Comparison of ENCODE assay signal across 8 cellular contexts in genomic region chr15:98647774-98648653, GRCh38. TPM values are rescaled to one million over a fixed set of nuclear protein-coding genes. Genes with fewer than 3 reads are reported as not detected.
DNase-seq lines count a peak whose midpoint lies in the region; ATAC-seq and TF ChIP-seq lines count a peak whose summit lies in the region.

Gene IGF1R (plus strand): TSS chr15:98648539. CDS start chr15:98649582, 1,043 bp downstream.

- peak; percentile 96 for DNase-seq in AG20443 (ENCODE audit: low spot score)
- DNase-seq in GM19238 (ENCODE audit: insufficient read length, low spot score), result peak; percentile 80
- peak; percentile 76 for DNase-seq in NCI-H524 treated with DMSO at 0.1 percent for 48 hours (lab: John Stamatoyannopoulos, UW)
- peak; percentile 77 to 80 for DNase-seq in activated CD4-positive, alpha-beta T cell treated with anti-CD3 and anti-CD28 coated beads, Interleukin-2, amount 50 U/mL, for 4 hours
- DNase-seq in lower leg skin (ENCODE audit: low spot score in 2 of 2), result peak; percentile 74 to 95
- peak; percentile 83 for DNase-seq in stimulated activated CD4-positive, alpha-beta T cell treated with anti-CD3 and anti-CD28 coated beads, Interleukin-4, amount 100 ng/mL, for 24 hours

- intact Hi-C loops in lower leg skin (cut with DNase I; ENCODE audit: low total_unique reads), result loop anchor here (10.0 kb wide), 1 partner anchor 123 kb away; no protein-coding TSS in a partner anchor

- peak; percentile 52 for ATAC-seq in HG03378 (IDR thresholded peaks at IDR 0.05; ENCODE audit: unreplicated experiment)

- TF ChIP-seq POLR2A in lower leg skin (IDR thresholded peaks at IDR 0.05), result no peak

- 0 to 1% methylated on average over 35 to 37 of the region's 106 CpGs for whole genome bisulfite sequencing in lower leg skin, 2 donors

- H3K9ac ChIP-seq in duodenal mucosa (ENCODE audit: low read depth in 1 of 2, low read length in 2 of 2), result peak within 1 kb of the TSS; percentile 47 to 66

- H3K9me3 ChIP-seq in duodenal mucosa (ENCODE audit: control insufficient read depth in 1 of 2, low read length in 2 of 2), result no peaks in the 10 kb centered on the region

- TF ChIP-seq CTCF in lower leg skin (IDR thresholded peaks at IDR 0.05), result no peak

- H3K4me3 ChIP-seq in duodenal mucosa (ENCODE audit: low read depth in 1 of 2, low read length in 2 of 2) (peak within 1 kb of the TSS; percentile 84 to 86), lower leg skin (ENCODE audit: low read depth, poor library complexity, severe bottlenecking) (peak within 1 kb of the TSS; percentile 65)

- H3K27me3 ChIP-seq in duodenal mucosa (ENCODE audit: control insufficient read depth in 1 of 2, insufficient read depth in 2 of 2, low read length in 2 of 2), result peaks cover 11 to 14% of the 10 kb centered on the region in 2 donors

- peak within 1 kb of the TSS; percentile 87 for H3K27ac ChIP-seq in duodenal mucosa (ENCODE audit: low read depth, low read length)

- no peaks in the 10 kb centered on the region for H3K36me3 ChIP-seq in duodenal mucosa (ENCODE audit: control insufficient read depth in 1 of 2, insufficient read depth in 2 of 2, low read length in 2 of 2)

- peaks cover 8 to 19% of the 10 kb centered on the region in 2 donors for H3K4me1 ChIP-seq in duodenal mucosa (ENCODE audit: control insufficient read depth in 1 of 2, insufficient read depth in 2 of 2, low read length in 2 of 2)

RNA-seq across cellular contexts. Expression of gene IGF1R, which starts in this region (rescaled TPM):
- total RNA-seq in lower leg skin, result 100 to 1,000 TPM in 1 of 4 donors, 10 to 100 TPM in 3; 59.6 to 172 (median 88.5) TPM

Comparison
In these comparisons a context has a peak if more than half of its experiments do, and no peak if none do; other contexts are left out.
1. Peak in every context shown above with its lines: DNase-seq, ATAC-seq, H3K4me3 ChIP-seq and H3K27ac ChIP-seq.